In genomic region chr14:54579606-54580005, GRCh38 we compare ENCODE assay signal across 1 cellular context.
TF ChIP-seq lines count a peak whose summit lies in the region.

No MANE protein-coding gene starts in this region.

TF ChIP-seq in SK-N-SH treated with all-trans-retinoic acid at 6 μM for 48 hours, 23 proteins besides CTCF, POLR2A, EP300 and RAD21 (continued from another document):
- TF ChIP-seq BACH2 (CRISPR knock-in tag; IDR thresholded peaks at IDR 0.05; ENCODE audit: borderline replicate concordance): no peak
- TF ChIP-seq RARB (CRISPR knock-in tag; IDR thresholded peaks at IDR 0.05): no peak
- TF ChIP-seq OSR1 (CRISPR knock-in tag; IDR thresholded peaks at IDR 0.05): no peak
